ENCODE assay signal across 29 cellular contexts in the genomic region with DNA sequence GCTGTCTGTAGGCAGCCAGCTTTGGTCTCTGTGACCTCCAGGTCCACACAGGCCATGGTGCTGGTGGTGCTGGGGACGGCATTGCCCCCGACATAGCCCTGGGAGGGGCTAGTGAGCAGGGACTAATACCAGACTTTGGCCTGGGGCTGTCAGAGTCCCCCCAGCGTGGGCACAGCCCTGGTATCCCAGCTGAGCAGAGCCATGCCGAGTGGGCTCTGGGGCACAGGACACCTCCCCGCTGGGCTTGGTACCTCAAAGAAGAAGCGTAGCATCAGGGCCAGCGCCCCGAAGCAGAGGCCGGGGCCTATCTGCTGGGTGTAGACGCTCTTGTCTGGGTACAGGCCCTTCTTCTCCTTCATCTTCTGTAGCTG. TPM values are rescaled to one million over a fixed set of nuclear protein-coding genes. Genes with fewer than 3 reads are reported as not detected.
"Had no signal": no experiment of that assay in that cellular context is flagged by ENCODE, and none has a peak within 500 bp of the region (broad histone marks: within the 10 kb centered on the region; RNA-seq: fewer than 3 reads in every experiment).

No MANE protein-coding gene starts in this region.

- H3K9me3 ChIP-seq: ascending aorta, SJSA1, SK-N-SH had no signal

- H3K4me1 ChIP-seq: SJSA1 had no signal

- ATAC-seq: activated CD8-positive, alpha-beta T cell treated with anti-CD3 and anti-CD28 coated beads for 36 hours; activated T-cell treated with anti-CD3 and anti-CD28 coated beads, Interleukin-2, amount 50 U/mL, for 72 hours; activated T-helper 17 cell treated with anti-CD3 and anti-CD28 coated beads, Interleukin-2, amount 50 U/mL, for 72 hours had no signal

- DNase-seq: activated CD4-positive, alpha-beta T cell treated with anti-CD3 and anti-CD28 coated beads, Interleukin-2, amount 10 ng/mL, durations not matched to agents 24 days and 14 days; activated CD4-positive, alpha-beta T cell treated with anti-CD3 and anti-CD28 coated beads, Interleukin-2, amount 50 U/mL, for 4 hours; activated CD8-positive, alpha-beta T cell treated with anti-CD3 and anti-CD28 coated beads for 36 hours; activated gamma-delta T cell; activated naive CD4-positive, alpha-beta T cell treated with Interleukin-2 at 50 U/mL for 16 hours; activated naive CD8-positive, alpha-beta T cell treated with anti-CD3 and anti-CD28 coated beads, Interleukin-2, amount 10 ng/mL, durations not matched to agents 7 days and 5 days; activated T-cell treated with anti-CD3 and anti-CD28 coated beads, Interleukin-2, amount 50 U/mL, for 1 hour; activated T-cell treated with anti-CD3 and anti-CD28 coated beads, Interleukin-2, amount 50 U/mL, for 72 hours; NCI-H1092 treated with DMSO at 0.1 percent for 48 hours; NCI-H146; NCI-H187; NCI-H2029 treated with DMSO at 0.1 percent for 48 hours; NCI-H2227 treated with DMSO at 0.1 percent for 48 hours; NCI-H446; NCI-H510A treated with DMSO at 0.1 percent for 48 hours; NCI-H526 treated with DMSO at 0.1 percent for 48 hours; NCI-H774; PC-9; SK-N-SH had no signal

- H3K27ac ChIP-seq: ascending aorta, cardiac muscle cell, KMS-11, PC-9, SJSA1 had no signal

- H3K4me3 ChIP-seq: ascending aorta, cardiac muscle cell, PC-9, SJSA1 had no signal

- H3K36me3 ChIP-seq: ascending aorta, cardiac muscle cell, SJSA1 had no signal

- H3K27me3 ChIP-seq: ascending aorta, cardiac muscle cell, SJSA1 had no signal

RNA-seq across cellular contexts. Expression of a gene that starts 9.5 kb away (rescaled TPM):
- total RNA-seq: activated CD4-positive, alpha-beta T cell treated with anti-CD3 and anti-CD28 coated beads, Interleukin-2, amount 10 ng/mL, durations not matched to agents 24 days and 14 days; activated CD8-positive, alpha-beta memory T cell treated with anti-CD3 and anti-CD28 coated beads for 36 hours; activated CD8-positive, alpha-beta T cell treated with anti-CD3 and anti-CD28 coated beads for 36 hours; activated naive CD8-positive, alpha-beta T cell treated with anti-CD3 and anti-CD28 coated beads, Interleukin-2, amount 10 ng/mL, durations not matched to agents 7 days and 5 days; activated T-cell treated with anti-CD3 and anti-CD28 coated beads, Interleukin-2, amount 50 U/mL, for 72 hours; activated T-helper 17 cell treated with anti-CD3 and anti-CD28 coated beads, Interleukin-2, amount 50 U/mL, for 72 hours; ascending aorta; cardiac muscle cell; M059J; OCI-LY7; PC-9; SJSA1 had no signal
- polyA plus RNA-seq: adipose tissue, cardiac muscle cell, SK-N-SH had no signal

RNA-seq across cellular contexts. Expression of a gene that starts 19.3 kb away (rescaled TPM):
- total RNA-seq: activated CD4-positive, alpha-beta T cell treated with anti-CD3 and anti-CD28 coated beads, Interleukin-2, amount 10 ng/mL, durations not matched to agents 24 days and 14 days; activated T-helper 17 cell treated with anti-CD3 and anti-CD28 coated beads, Interleukin-2, amount 50 U/mL, for 72 hours; LHCN-M2; SJSA1 had no signal
